ENCODE assay signal across 8 cellular contexts in the genomic region with DNA sequence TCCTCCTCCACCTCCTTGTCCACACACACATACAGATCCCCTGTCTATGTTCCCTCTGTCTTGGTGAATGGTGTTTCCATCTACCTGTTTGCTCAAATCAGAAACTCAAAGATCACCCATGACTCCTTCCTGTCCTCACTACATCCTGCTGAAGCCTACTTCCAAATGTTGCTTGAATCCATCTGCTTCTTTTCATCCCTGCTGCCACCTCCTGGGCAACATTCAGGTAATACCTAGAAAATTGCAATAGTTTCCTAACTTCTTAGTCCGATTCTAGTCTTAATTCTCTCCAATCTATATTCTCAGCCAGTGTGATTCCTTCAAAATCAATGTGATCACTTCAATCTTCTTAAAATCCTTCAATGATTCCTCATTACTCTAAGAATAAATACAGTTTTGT.
DNase-seq lines count a peak whose midpoint lies in the region; ATAC-seq, FAIRE-seq and TF ChIP-seq lines count a peak whose summit lies in the region.

No MANE protein-coding gene starts in this region.

- ATAC-seq in foreskin keratinocyte: peak; percentile 29

- FAIRE-seq in urothelium cell line (lab: Jason Lieb, UNC): no peak

- H3K27ac ChIP-seq in foreskin keratinocyte: no peak overlapping the region

- peaks cover 8% of the 10 kb centered on the region for H3K4me1 ChIP-seq in foreskin keratinocyte

- DNase-seq in SKM-1 treated with dmso at 0.1 percent for 144 hours (lab: John Stamatoyannopoulos, UW; ENCODE audit: unreplicated experiment) (peak; percentile 33), SKM-1 (lab: John Stamatoyannopoulos, UW; ENCODE audit: unreplicated experiment) (no peak), RKO (ENCODE audit: low spot score) (peak; percentile 34), foreskin keratinocyte (peak; percentile 11 to 39), urothelium cell line (ENCODE audit: low spot score) (peak; percentile 18), DMS79 (lab: John Stamatoyannopoulos, UW) (no peak), NCI-H1048 (lab: John Stamatoyannopoulos, UW) (no peak), GOT3 (lab: John Stamatoyannopoulos, UW) (no peak)

- H3K27me3 ChIP-seq in foreskin keratinocyte: no peaks in the 10 kb centered on the region

- peak; percentile 64 for TF ChIP-seq CTCF in foreskin keratinocyte (conservative IDR thresholded peaks at IDR 0.05)

Comparison
In these comparisons a context has a peak if more than half of its experiments do, and no peak if none do; other contexts are left out.
1. DNase-seq: peak in SKM-1 treated with dmso at 0.1 percent for 144 hours (single experiment), RKO (single experiment), foreskin keratinocyte (2 of 2) and urothelium cell line (single experiment); none in SKM-1 (single experiment), DMS79 (single experiment), NCI-H1048 (single experiment) and GOT3 (single experiment).